ENCODE assay signal across 14 cellular contexts in the genomic region with DNA sequence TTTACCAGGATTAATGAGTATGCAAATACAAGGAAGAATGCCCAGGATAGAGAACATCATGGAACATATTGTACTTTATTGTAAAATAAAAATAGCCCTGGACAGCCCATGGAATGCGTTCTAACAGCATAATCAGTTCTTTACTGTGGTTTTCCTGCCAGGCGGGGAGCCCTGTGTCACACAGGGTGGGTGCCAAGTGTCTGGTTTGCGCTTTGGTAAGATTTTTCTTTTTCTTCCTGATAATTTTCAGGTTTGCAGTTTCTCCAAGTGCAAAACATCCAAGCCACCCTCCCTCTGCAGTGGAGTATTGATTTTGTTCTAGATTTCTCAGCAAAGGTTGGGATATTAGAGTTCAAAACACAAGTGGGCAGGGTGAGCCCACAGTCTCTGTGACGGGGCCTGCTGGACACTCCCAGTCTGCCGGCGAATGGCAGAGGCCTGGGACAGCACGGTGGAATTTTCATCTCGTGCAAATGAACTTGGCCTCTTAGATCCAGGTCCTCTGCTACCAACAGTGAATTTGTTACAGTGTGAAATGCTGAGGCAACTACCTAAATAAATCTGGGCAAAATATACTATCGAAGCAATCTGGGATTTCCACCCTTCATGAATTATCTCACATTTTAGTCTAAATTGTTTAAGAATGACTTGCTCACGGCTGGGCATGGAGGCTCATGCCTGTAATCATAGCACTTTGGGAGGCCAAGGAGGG. TPM values are rescaled to one million over a fixed set of nuclear protein-coding genes. Genes with fewer than 3 reads are reported as not detected.
A peak's percentile ranks its signal among the peaks of the same experiment; 100 is the strongest.
DNase-seq lines count a peak whose midpoint lies in the region; ATAC-seq, FAIRE-seq and TF ChIP-seq lines count a peak whose summit lies in the region.
"Had no signal": no experiment of that assay in that cellular context is flagged by ENCODE, and none has a peak within 500 bp of the region (broad histone marks: within the 10 kb centered on the region; RNA-seq: fewer than 3 reads in every experiment).

No MANE protein-coding gene starts in this region.

- H3K36me3 ChIP-seq in astrocyte (ENCODE audit: insufficient read depth, low read length) (no peaks in the 10 kb centered on the region), prostate gland (no peaks in the 10 kb centered on the region)
- H3K36me3 ChIP-seq: ovary had no signal

- H3K27ac ChIP-seq in astrocyte (ENCODE audit: low read depth, low read length): peak overlapping the region; percentile 77
- H3K27ac ChIP-seq in prostate gland: peak overlapping the region; percentile 38 to 54
- H3K27ac ChIP-seq: HL-60, ovary had no signal

- WGBS in prostate gland: 33% methylated on average over 10 of the region's 10 CpGs

- H4K20me1 ChIP-seq in astrocyte (ENCODE audit: insufficient read depth, low read length): no peaks in the 10 kb centered on the region

- H3K27me3 Mint-ChIP-seq in astrocyte (ENCODE audit: low read depth, unreplicated experiment): no peaks in the 10 kb centered on the region

- H3K27me3 ChIP-seq in astrocyte (ENCODE audit: insufficient read depth, low read length) (no peaks in the 10 kb centered on the region), prostate gland (replicated peaks; ENCODE audit: insufficient read depth) (no peaks in the 10 kb centered on the region)
- H3K27me3 ChIP-seq: ovary had no signal

- peak; percentile 87 to 91 for ATAC-seq in left cardiac atrium
- no peak for ATAC-seq in GM19351 (IDR thresholded peaks at IDR 0.05; ENCODE audit: unreplicated experiment)
- ATAC-seq in GM21528 (IDR thresholded peaks at IDR 0.05; ENCODE audit: low FRiP score, unreplicated experiment): no peak
- ATAC-seq: stimulated activated naive CD8-positive, alpha-beta T cell treated with anti-CD3 and anti-CD28 coated beads, Interleukin-15, amount 100 ng/mL, for 72 hours had no signal

- peak overlapping the region; percentile 57 for H3K4me2 ChIP-seq in astrocyte (ENCODE audit: low read length)

- H3K9me3 Mint-ChIP-seq in astrocyte (ENCODE audit: unreplicated experiment): peaks cover 2% of the 10 kb centered on the region
- H3K9me3 Mint-ChIP-seq: activated CD4-positive, alpha-beta memory T cell treated with anti-CD3 and anti-CD28 coated beads, Interleukin-2, amount 10 ng/mL, durations not matched to agents 7 days and 5 days; stimulated activated naive CD8-positive, alpha-beta T cell treated with anti-CD3 and anti-CD28 coated beads, Interleukin-15, amount 100 ng/mL, for 72 hours had no signal

- H3K9me3 ChIP-seq in astrocyte (ENCODE audit: insufficient read depth, low read depth, low read length) (no peaks in the 10 kb centered on the region), prostate gland (no peaks in the 10 kb centered on the region)
- H3K9me3 ChIP-seq: ovary had no signal

- peaks cover 36% of the 10 kb centered on the region for H3K4me1 ChIP-seq in astrocyte (ENCODE audit: insufficient read depth, low read length)
- H3K4me1 ChIP-seq in prostate gland (replicated peaks): no peaks in the 10 kb centered on the region

- peak overlapping the region; percentile 59 for H3K9ac ChIP-seq in astrocyte (ENCODE audit: low read length)

- no peaks in the 10 kb centered on the region for H3K36me3 Mint-ChIP-seq in astrocyte (ENCODE audit: low read depth, unreplicated experiment)

- no peak for TF ChIP-seq CTCF in astrocyte (IDR thresholded peaks at IDR 0.05; ENCODE audit: insufficient read depth, low read depth, low read length)
- no peak for TF ChIP-seq CTCF in prostate gland (IDR thresholded peaks at IDR 0.05)
- no peak for TF ChIP-seq CTCF in D721Med (IDR thresholded peaks at IDR 0.05; ENCODE audit: insufficient read depth, missing control alignments)

- H3K4me3 ChIP-seq in astrocyte (ENCODE audit: insufficient read depth, low read depth, low read length): no peak overlapping the region
- no peak overlapping the region for H3K4me3 ChIP-seq in prostate gland
- H3K4me3 ChIP-seq: ovary had no signal

- H3K4me3 Mint-ChIP-seq in astrocyte (ENCODE audit: unreplicated experiment): no peak overlapping the region
- H3K4me3 Mint-ChIP-seq: activated CD4-positive, alpha-beta memory T cell treated with anti-CD3 and anti-CD28 coated beads, Interleukin-2, amount 10 ng/mL, durations not matched to agents 7 days and 5 days; stimulated activated naive CD8-positive, alpha-beta T cell treated with anti-CD3 and anti-CD28 coated beads, Interleukin-15, amount 100 ng/mL, for 72 hours had no signal

- FAIRE-seq in astrocyte (lab: Jason Lieb, UNC): no peak
- FAIRE-seq in D721Med (lab: Jason Lieb, UNC): no peak

- peak overlapping the region; percentile 12 for H2AFZ ChIP-seq in astrocyte (ENCODE audit: low read depth, low read length)

- H3K79me2 ChIP-seq in astrocyte (ENCODE audit: insufficient read depth, low read length): no peaks in the 10 kb centered on the region

- H3K4me1 Mint-ChIP-seq in astrocyte (ENCODE audit: low read depth, unreplicated experiment): peaks cover 41% of the 10 kb centered on the region

- TF ChIP-seq POLR2A in prostate gland (IDR thresholded peaks at IDR 0.05): no peak

- H3K27ac Mint-ChIP-seq in astrocyte (ENCODE audit: unreplicated experiment): peak overlapping the region; percentile 76
- H3K27ac Mint-ChIP-seq: activated CD4-positive, alpha-beta memory T cell treated with anti-CD3 and anti-CD28 coated beads, Interleukin-2, amount 10 ng/mL, durations not matched to agents 7 days and 5 days; stimulated activated naive CD8-positive, alpha-beta T cell treated with anti-CD3 and anti-CD28 coated beads, Interleukin-15, amount 100 ng/mL, for 72 hours had no signal

- intact Hi-C loops in left cardiac atrium (cut with DNase I) (no loop called here), prostate gland (cut with DNase I) (no loop called here)

- DNase-seq in EL (peak; percentile 54), astrocyte (ENCODE audit: low read depth) (peak; percentile 78), left cardiac atrium (peak; percentile 49), prostate gland (ENCODE audit: low spot score) (peak; percentile 71), NCI-H2081 treated with DMSO at 0.1 percent for 48 hours (lab: John Stamatoyannopoulos, UW) (no peak), D721Med (ENCODE audit: insufficient read length, low spot score) (no peak)
- DNase-seq: activated CD4-positive, alpha-beta memory T cell treated with anti-CD3 and anti-CD28 coated beads, Interleukin-2, amount 10 ng/mL, durations not matched to agents 7 days and 5 days; activated gamma-delta T cell treated with Interleukin-2 at 50 U/mL for 16 hours; ovary; stimulated activated CD4-positive, alpha-beta T cell treated with anti-CD3 and anti-CD28 coated beads, Interleukin-4, amount 100 ng/mL, for 4 hours; stimulated activated naive CD8-positive, alpha-beta T cell treated with anti-CD3 and anti-CD28 coated beads, Interleukin-15, amount 100 ng/mL, for 72 hours had no signal

RNA-seq across cellular contexts. Expression of a gene that starts 15.6 kb away (rescaled TPM):
- total RNA-seq in astrocyte (1.8 and 2.2 TPM in 2 replicates), left cardiac atrium (1 to 10 TPM; 1.3 to 2.6 TPM), prostate gland (1 to 10 TPM; 4.5 to 5.6 TPM)
- total RNA-seq: activated CD4-positive, alpha-beta memory T cell treated with anti-CD3 and anti-CD28 coated beads, Interleukin-2, amount 10 ng/mL, durations not matched to agents 7 days and 5 days had no signal

Comparison
In these comparisons a context has a peak if more than half of its experiments do, and no peak if none do; other contexts are left out.
1. DNase-seq: peak in EL (single experiment), astrocyte (single experiment), left cardiac atrium (single experiment) and prostate gland (single experiment); none in NCI-H2081 treated with DMSO at 0.1 percent for 48 hours (single experiment) and D721Med (single experiment).
2. ATAC-seq: peak in left cardiac atrium (2 of 2); none in GM19351 (single experiment) and GM21528 (single experiment).